ENCODE assay signal across 1 cellular context in genomic region chr12:23576372-23576771, GRCh38.
A peak's percentile ranks its signal among the peaks of the same experiment; 100 is the strongest.
TF ChIP-seq lines count a peak whose summit lies in the region.

No MANE protein-coding gene starts in this region.

TF ChIP-seq in GM12878, 131 proteins besides CTCF, POLR2A, EP300 and RAD21 (continued from another document):
- TF ChIP-seq RELA (IDR thresholded peaks at IDR 0.05; ENCODE audit: borderline replicate concordance, partially characterized antibody) (no peak), IRF3 (IDR thresholded peaks at IDR 0.05) (no peak), SMC3 (IDR thresholded peaks at IDR 0.05; ENCODE audit: borderline replicate concordance, low read length) (no peak), STAT3 (IDR thresholded peaks at IDR 0.05; ENCODE audit: low read depth, low read length) (no peak), IKZF2 (IDR thresholded peaks at IDR 0.05) (no peak), SREBF2 (IDR thresholded peaks at IDR 0.05; ENCODE audit: low read length) (no peak), NR2C1 (IDR thresholded peaks at IDR 0.05) (no peak), ZBTB11 (CRISPR knock-in tag; IDR thresholded peaks at IDR 0.05) (no peak), TCF12 (IDR thresholded peaks at IDR 0.05; ENCODE audit: low read depth, low read length) (peak; percentile 67; the same call in 1 of the 2 replicates), CBX3 (IDR thresholded peaks at IDR 0.05; ENCODE audit: borderline replicate concordance, low read depth) (no peak), CEBPZ (IDR thresholded peaks at IDR 0.05; ENCODE audit: low read depth, low read length) (no peak), SMAD1 (IDR thresholded peaks at IDR 0.05; ENCODE audit: low read depth, partially characterized antibody) (no peak), YBX1 (IDR thresholded peaks at IDR 0.05) (no peak), MTA3 (IDR thresholded peaks at IDR 0.05; ENCODE audit: borderline replicate concordance, low read length) (no peak), MYB (IDR thresholded peaks at IDR 0.05; ENCODE audit: borderline replicate concordance, low read depth, low read length) (no peak), BMI1 (IDR thresholded peaks at IDR 0.05; ENCODE audit: borderline replicate concordance) (no peak), CBFB (IDR thresholded peaks at IDR 0.05; ENCODE audit: low read depth) (no peak), PKNOX1 (IDR thresholded peaks at IDR 0.05) (peak; percentile 63; the same call in 1 of the 2 replicates), DPF2 (IDR thresholded peaks at IDR 0.05) (no peak), NFYA (IDR thresholded peaks at IDR 0.05; ENCODE audit: borderline replicate concordance, low read depth, low read length) (no peak)
